In the genomic region with DNA sequence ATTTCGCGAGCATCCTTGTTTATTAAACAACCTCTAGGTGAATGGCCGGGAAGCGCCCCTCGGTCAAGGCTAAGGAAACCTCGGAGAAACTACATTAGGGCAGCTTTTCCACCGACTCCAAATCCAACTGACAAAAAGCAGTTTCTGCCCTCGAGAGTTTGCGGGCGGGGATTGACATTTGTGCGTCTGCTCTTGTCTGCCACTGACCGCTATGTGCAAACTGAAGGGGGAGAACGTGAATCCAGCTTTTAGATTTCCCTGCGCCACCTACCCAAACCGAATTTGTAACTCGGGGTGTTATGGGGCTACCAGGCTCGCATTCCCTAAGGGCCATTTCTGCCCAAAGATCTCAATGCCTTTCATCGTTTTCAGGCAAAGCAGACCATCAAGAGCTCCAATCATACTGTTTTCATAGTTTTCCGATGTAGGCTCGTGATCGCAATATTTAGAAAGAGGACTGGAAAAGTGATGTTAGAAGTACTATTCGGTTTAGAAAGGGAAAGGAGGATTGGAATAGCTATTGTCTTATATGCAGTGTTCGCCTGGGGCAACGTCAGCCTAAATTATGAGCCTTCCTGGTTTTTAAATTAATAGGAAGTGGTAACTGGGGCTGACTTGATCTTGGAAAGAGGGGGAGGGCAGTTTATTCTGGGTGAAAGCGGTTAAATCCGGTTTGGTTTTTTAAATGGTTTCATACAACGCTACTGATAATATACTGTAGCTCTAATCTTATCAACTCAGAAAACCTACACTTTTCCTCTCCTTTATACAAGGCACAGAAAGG, we compare ENCODE assay signal across 8 cellular contexts. TPM values are rescaled to one million over a fixed set of nuclear protein-coding genes. Genes with fewer than 3 reads are reported as not detected.
DNase-seq lines count a peak whose midpoint lies in the region; ATAC-seq and TF ChIP-seq lines count a peak whose summit lies in the region.

No MANE protein-coding gene starts in this region.

- H3K4me3 ChIP-seq in BLaER1 treated with 17β-estradiol and CSF1 and Interleukin-3, amounts not matched to agents 10 nM and 100 nM = peak overlapping the region; percentile 60 to 80 (median 72)
- H3K4me3 ChIP-seq in Peyer's patch (peak overlapping the region; percentile 31 to 53 (median 38)), fibroblast of lung (replicated peaks in 1 of 4; ENCODE audit: control extremely low read depth in 1 of 4, insufficient read depth in 1 of 4, low read depth in 3 of 4, low read length in 4 of 4) (peak overlapping the region; percentile 57 to 72 (median 70)), neuronal stem cell (ENCODE audit: low read length in 2 of 2) (peak overlapping the region; percentile 46 to 81)

- H2BK5ac ChIP-seq in neuronal stem cell (ENCODE audit: low read length) = no peak overlapping the region

- H3K27me3 ChIP-seq in BLaER1 treated with 17β-estradiol and CSF1 and Interleukin-3, amounts not matched to agents 10 nM and 100 nM = no peaks in the 10 kb centered on the region
- H3K27me3 ChIP-seq in Peyer's patch = no peaks in the 10 kb centered on the region
- H3K27me3 ChIP-seq in fibroblast of lung (ENCODE audit: control insufficient read depth, insufficient read depth, low read length) = no peaks in the 10 kb centered on the region
- H3K27me3 ChIP-seq in neuronal stem cell (ENCODE audit: control insufficient read depth in 3 of 3, insufficient read depth in 3 of 3, low read depth in 1 of 3, low read length in 3 of 3) = peaks cover 0 to 8% (median 0%) of the 10 kb centered on the region in 3 experiments

- H4K20me1 ChIP-seq in BLaER1 treated with 17β-estradiol and CSF1 and Interleukin-3, amounts not matched to agents 10 nM and 100 nM = peaks cover 0 to 83% (median 0%) of the 10 kb centered on the region in 11 experiments; a peak in 9 of 22 replicates
- no peaks in the 10 kb centered on the region for H4K20me1 ChIP-seq in fibroblast of lung (ENCODE audit: control insufficient read depth, extremely low read depth, insufficient read depth, low read length)

- H3K18ac ChIP-seq in neuronal stem cell (ENCODE audit: low read length) = peak overlapping the region; percentile 99

- H3K14ac ChIP-seq in neuronal stem cell (ENCODE audit: low read length) = no peak overlapping the region

- peaks cover 13 to 49% (median 33%) of the 10 kb centered on the region in 11 experiments; a peak in 20 of 22 replicates for H3K36me3 ChIP-seq in BLaER1 treated with 17β-estradiol and CSF1 and Interleukin-3, amounts not matched to agents 10 nM and 100 nM
- H3K36me3 ChIP-seq in Peyer's patch (no peaks in the 10 kb centered on the region), fibroblast of lung (ENCODE audit: control insufficient read depth, insufficient read depth, low read length) (no peaks in the 10 kb centered on the region), neuronal stem cell (replicated peaks in 1 of 2; ENCODE audit: control insufficient read depth in 2 of 2, insufficient read depth in 2 of 2, low read length in 2 of 2) (peaks cover 0 to 27% of the 10 kb centered on the region in 2 donors)

- DNase-seq in Peyer's patch = no peak
- peak; percentile 33 to 59 for DNase-seq in fibroblast of lung (ENCODE audit: low read depth in 2 of 2)
- no peak for DNase-seq in neuronal stem cell (ENCODE audit: low spot score)
- DNase-seq in HT-29 (ENCODE audit: low spot score) = no peak
- DNase-seq in NCI-H1092 treated with DMSO at 0.1 percent for 48 hours (lab: John Stamatoyannopoulos, UW) = no peak
- DNase-seq in activated CD4-positive, CD25-positive, alpha-beta regulatory T cell (lab: John Stamatoyannopoulos, UW) = no peak

- H3K27ac ChIP-seq in BLaER1 treated with 17β-estradiol and CSF1 and Interleukin-3, amounts not matched to agents 10 nM and 100 nM = peak overlapping the region; percentile 92 to 99 (median 96)
- peak overlapping the region in 3 of 4 donors; percentile 30 to 47 (median 32) for H3K27ac ChIP-seq in Peyer's patch
- H3K27ac ChIP-seq in fibroblast of lung (ENCODE audit: insufficient read depth, low read length) = peak overlapping the region; percentile 76
- no peak overlapping the region for H3K27ac ChIP-seq in neuronal stem cell (replicated peaks; ENCODE audit: low read length)

- no peak for TF ChIP-seq POLR2A in Peyer's patch (IDR thresholded peaks at IDR 0.05)

- H4K91ac ChIP-seq in neuronal stem cell (ENCODE audit: low read depth, low read length, poor library complexity) = no peak overlapping the region

- H2BK12ac ChIP-seq in neuronal stem cell (ENCODE audit: low read length) = no peak overlapping the region

- peaks cover 66 to 85% (median 77%) of the 10 kb centered on the region in 10 experiments for H3K4me1 ChIP-seq in BLaER1 treated with 17β-estradiol and CSF1 and Interleukin-3, amounts not matched to agents 10 nM and 100 nM
- H3K4me1 ChIP-seq in Peyer's patch = no peaks in the 10 kb centered on the region
- peaks cover 12% of the 10 kb centered on the region for H3K4me1 ChIP-seq in fibroblast of lung (ENCODE audit: control insufficient read depth, extremely low read depth, insufficient read depth, low read length)
- peaks cover 8 to 17% of the 10 kb centered on the region in 2 donors for H3K4me1 ChIP-seq in neuronal stem cell (ENCODE audit: control insufficient read depth in 2 of 2, insufficient read depth in 1 of 2, low read depth in 1 of 2, low read length in 2 of 2)

- H3K79me2 ChIP-seq in fibroblast of lung (ENCODE audit: control insufficient read depth, insufficient read depth, low read length) = peaks cover 13% of the 10 kb centered on the region

- H2BK15ac ChIP-seq in neuronal stem cell (ENCODE audit: low read length) = no peak overlapping the region

- no peak overlapping the region for H2AK5ac ChIP-seq in neuronal stem cell (ENCODE audit: low read depth, low read length)

- H3K23ac ChIP-seq in neuronal stem cell (ENCODE audit: low read depth, low read length, poor library complexity) = no peak overlapping the region

- peak overlapping the region; percentile 87 to 99 (median 96) for H3K4me2 ChIP-seq in BLaER1 treated with 17β-estradiol and CSF1 and Interleukin-3, amounts not matched to agents 10 nM and 100 nM
- H3K4me2 ChIP-seq in fibroblast of lung (ENCODE audit: extremely low read depth, insufficient read depth, low read length) (peak overlapping the region; percentile 98), neuronal stem cell (ENCODE audit: insufficient read depth, low read length, poor library complexity, severe bottlenecking) (peak overlapping the region; percentile 99)

- no CpG with 5 or more reads among the region's 27 CpGs for WGBS in neuronal stem cell (ENCODE audit: extremely low coverage in 2 of 2, insufficient read length in 2 of 2, insufficient replicate concordance in 1 of 2), 2 donors

- no peak overlapping the region for H4K8ac ChIP-seq in neuronal stem cell (ENCODE audit: low read depth, low read length)

- peaks cover 2% of the 10 kb centered on the region for H3K79me1 ChIP-seq in neuronal stem cell (ENCODE audit: low read depth, low read length)

- H3K9me3 ChIP-seq in BLaER1 treated with 17β-estradiol and CSF1 and Interleukin-3, amounts not matched to agents 10 nM and 100 nM (replicated peaks in 1 of 11) = no peaks in the 10 kb centered on the region
- H3K9me3 ChIP-seq in Peyer's patch (no peaks in the 10 kb centered on the region), fibroblast of lung (ENCODE audit: control insufficient read depth, insufficient read depth, low read depth, low read length) (no peaks in the 10 kb centered on the region), neuronal stem cell (replicated peaks in 1 of 2; ENCODE audit: control insufficient read depth in 2 of 2, insufficient read depth in 1 of 2, low read depth in 1 of 2, low read length in 2 of 2) (peaks cover 0 to 15% of the 10 kb centered on the region in 2 donors)

- H2AFZ ChIP-seq in fibroblast of lung (ENCODE audit: low read length) (peak overlapping the region; percentile 71), neuronal stem cell (ENCODE audit: low read length) (peak overlapping the region; percentile 85)

- no peak for ATAC-seq in HG02588 (IDR thresholded peaks at IDR 0.05; ENCODE audit: unreplicated experiment)

- peak overlapping the region; percentile 87 to 97 (median 91) for H3K9ac ChIP-seq in BLaER1 treated with 17β-estradiol and CSF1 and Interleukin-3, amounts not matched to agents 10 nM and 100 nM
- peak overlapping the region; percentile 75 for H3K9ac ChIP-seq in fibroblast of lung (ENCODE audit: insufficient read depth, low read length)
- peak overlapping the region; percentile 79 for H3K9ac ChIP-seq in neuronal stem cell (ENCODE audit: low read depth, low read length, poor library complexity)

- H2BK120ac ChIP-seq in neuronal stem cell (ENCODE audit: low read depth, low read length) = peak overlapping the region; percentile 81

- H3K4ac ChIP-seq in neuronal stem cell (ENCODE audit: low read length) = no peak overlapping the region

- TF ChIP-seq CTCF in Peyer's patch (IDR thresholded peaks at IDR 0.05) (no peak), fibroblast of lung (conservative IDR thresholded peaks at IDR 0.05 in 1 of 2, IDR thresholded peaks at IDR 0.05 in 1 of 2; ENCODE audit: low read depth in 1 of 2, low read length in 2 of 2) (no peak)

RNA-seq across cellular contexts. Expression of gene BCAT1, which starts 45.4 kb away (rescaled TPM):
- total RNA-seq in Peyer's patch (10 to 100 TPM in 3 of 4 donors, 1 to 10 TPM in 1; 3.9 to 36.3 (median 13.7) TPM), fibroblast of lung (93.7 and 162 TPM in 2 replicates)
- polyA plus RNA-seq in fibroblast of lung = 27.8 and 31.9 TPM in 2 replicates
- polyA plus RNA-seq in fibroblast of lung (2012) = 48.1 and 50.3 TPM in 2 replicates
- polyA minus RNA-seq in fibroblast of lung (ENCODE audit: low replicate concordance) = 34.4 and 47.2 TPM in 2 replicates
- polyA plus RNA-seq in neuronal stem cell (2013, experiment 1 of 2) = 78.2 TPM
- 82.5 TPM for polyA plus RNA-seq in neuronal stem cell (2013, experiment 2 of 2)
- not detected in 2 replicates for total RNA-seq in HT-29 (2014; rRNA removed; shearing (Covaris generic))

Comparison
In these comparisons a context has a peak if more than half of its experiments do, and no peak if none do; other contexts are left out.
1. DNase-seq: peak in fibroblast of lung (2 of 2); none in Peyer's patch (0 of 3), neuronal stem cell (single experiment), HT-29 (single experiment), NCI-H1092 treated with DMSO at 0.1 percent for 48 hours (single experiment) and activated CD4-positive, CD25-positive, alpha-beta regulatory T cell (0 of 4).
2. Peak in every context shown above with its lines, with median percentiles within 50 percentile points of each other: H3K4me2 ChIP-seq, H3K4me3 ChIP-seq and H3K9ac ChIP-seq.